In the genomic region with DNA sequence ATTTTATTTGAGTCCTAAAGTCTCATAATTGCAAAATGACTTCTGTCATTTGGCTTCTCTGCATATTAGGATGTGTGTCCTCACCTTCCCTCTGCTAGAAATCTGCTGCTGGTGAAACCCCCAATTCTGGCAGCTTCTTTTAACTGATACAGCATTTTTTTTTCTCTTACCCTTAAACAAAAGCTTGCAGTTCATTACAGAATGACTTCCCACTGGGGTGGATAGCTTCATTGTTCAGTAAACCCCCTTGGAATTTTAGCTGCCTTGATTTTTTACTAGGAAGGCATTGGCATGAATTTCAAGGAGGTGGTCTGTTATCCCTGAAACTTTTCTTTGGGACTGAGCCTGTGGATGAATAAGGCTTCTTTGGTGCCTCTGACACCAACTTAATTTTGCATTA, we compare ENCODE assay signal across 1 cellular context.
TF ChIP-seq lines count a peak whose summit lies in the region.

No MANE protein-coding gene starts in this region.

TF ChIP-seq in GM23338, 12 proteins besides CTCF, POLR2A, EP300 and RAD21 (continued from another document):
- TF ChIP-seq, protein P1, sequence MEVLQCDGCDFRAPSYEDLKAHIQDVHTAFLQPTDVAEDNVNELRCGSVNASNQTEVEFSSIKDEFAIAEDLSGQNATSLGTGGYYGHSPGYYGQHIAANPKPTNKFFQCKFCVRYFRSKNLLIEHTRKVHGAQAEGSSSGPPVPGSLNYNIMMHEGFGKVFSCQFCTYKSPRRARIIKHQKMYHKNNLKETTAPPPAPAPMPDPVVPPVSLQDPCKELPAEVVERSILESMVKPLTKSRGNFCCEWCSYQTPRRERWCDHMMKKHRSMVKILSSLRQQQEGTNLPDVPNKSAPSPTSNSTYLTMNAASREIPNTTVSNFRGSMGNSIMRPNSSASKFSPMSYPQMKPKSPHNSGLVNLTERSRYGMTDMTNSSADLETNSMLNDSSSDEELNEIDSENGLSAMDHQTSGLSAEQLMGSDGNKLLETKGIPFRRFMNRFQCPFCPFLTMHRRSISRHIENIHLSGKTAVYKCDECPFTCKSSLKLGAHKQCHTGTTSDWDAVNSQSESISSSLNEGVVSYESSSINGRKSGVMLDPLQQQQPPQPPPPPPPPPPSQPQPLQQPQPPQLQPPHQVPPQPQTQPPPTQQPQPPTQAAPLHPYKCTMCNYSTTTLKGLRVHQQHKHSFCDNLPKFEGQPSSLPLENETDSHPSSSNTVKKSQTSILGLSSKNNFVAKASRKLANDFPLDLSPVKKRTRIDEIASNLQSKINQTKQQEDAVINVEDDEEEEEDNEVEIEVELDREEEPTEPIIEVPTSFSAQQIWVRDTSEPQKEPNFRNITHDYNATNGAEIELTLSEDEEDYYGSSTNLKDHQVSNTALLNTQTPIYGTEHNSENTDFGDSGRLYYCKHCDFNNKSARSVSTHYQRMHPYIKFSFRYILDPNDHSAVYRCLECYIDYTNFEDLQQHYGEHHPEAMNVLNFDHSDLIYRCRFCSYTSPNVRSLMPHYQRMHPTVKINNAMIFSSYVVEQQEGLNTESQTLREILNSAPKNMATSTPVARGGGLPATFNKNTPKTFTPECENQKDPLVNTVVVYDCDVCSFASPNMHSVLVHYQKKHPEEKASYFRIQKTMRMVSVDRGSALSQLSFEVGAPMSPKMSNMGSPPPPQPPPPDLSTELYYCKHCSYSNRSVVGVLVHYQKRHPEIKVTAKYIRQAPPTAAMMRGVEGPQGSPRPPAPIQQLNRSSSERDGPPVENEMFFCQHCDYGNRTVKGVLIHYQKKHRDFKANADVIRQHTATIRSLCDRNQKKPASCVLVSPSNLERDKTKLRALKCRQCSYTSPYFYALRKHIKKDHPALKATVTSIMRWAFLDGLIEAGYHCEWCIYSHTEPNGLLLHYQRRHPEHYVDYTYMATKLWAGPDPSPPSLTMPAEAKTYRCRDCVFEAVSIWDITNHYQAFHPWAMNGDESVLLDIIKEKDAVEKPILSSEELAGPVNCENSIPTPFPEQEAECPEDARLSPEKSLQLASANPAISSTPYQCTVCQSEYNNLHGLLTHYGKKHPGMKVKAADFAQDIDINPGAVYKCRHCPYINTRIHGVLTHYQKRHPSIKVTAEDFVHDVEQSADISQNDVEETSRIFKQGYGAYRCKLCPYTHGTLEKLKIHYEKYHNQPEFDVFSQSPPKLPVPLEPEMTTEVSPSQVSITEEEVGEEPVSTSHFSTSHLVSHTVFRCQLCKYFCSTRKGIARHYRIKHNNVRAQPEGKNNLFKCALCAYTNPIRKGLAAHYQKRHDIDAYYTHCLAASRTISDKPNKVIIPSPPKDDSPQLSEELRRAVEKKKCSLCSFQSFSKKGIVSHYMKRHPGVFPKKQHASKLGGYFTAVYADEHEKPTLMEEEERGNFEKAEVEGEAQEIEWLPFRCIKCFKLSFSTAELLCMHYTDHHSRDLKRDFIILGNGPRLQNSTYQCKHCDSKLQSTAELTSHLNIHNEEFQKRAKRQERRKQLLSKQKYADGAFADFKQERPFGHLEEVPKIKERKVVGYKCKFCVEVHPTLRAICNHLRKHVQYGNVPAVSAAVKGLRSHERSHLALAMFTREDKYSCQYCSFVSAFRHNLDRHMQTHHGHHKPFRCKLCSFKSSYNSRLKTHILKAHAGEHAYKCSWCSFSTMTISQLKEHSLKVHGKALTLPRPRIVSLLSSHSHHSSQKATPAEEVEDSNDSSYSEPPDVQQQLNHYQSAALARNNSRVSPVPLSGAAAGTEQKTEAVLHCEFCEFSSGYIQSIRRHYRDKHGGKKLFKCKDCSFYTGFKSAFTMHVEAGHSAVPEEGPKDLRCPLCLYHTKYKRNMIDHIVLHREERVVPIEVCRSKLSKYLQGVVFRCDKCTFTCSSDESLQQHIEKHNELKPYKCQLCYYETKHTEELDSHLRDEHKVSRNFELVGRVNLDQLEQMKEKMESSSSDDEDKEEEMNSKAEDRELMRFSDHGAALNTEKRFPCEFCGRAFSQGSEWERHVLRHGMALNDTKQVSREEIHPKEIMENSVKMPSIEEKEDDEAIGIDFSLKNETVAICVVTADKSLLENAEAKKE (CRISPR knock-in tag; IDR thresholded peaks at IDR 0.05): no peak
- no peak for TF ChIP-seq EZH2 (IDR thresholded peaks at IDR 0.05; ENCODE audit: low read depth, unreplicated experiment)
- no peak for TF ChIP-seq ZNF331 (CRISPR knock-in tag; IDR thresholded peaks at IDR 0.05; ENCODE audit: low read depth)
